8 cellular contexts compared by ENCODE assay signal in the genomic region with DNA sequence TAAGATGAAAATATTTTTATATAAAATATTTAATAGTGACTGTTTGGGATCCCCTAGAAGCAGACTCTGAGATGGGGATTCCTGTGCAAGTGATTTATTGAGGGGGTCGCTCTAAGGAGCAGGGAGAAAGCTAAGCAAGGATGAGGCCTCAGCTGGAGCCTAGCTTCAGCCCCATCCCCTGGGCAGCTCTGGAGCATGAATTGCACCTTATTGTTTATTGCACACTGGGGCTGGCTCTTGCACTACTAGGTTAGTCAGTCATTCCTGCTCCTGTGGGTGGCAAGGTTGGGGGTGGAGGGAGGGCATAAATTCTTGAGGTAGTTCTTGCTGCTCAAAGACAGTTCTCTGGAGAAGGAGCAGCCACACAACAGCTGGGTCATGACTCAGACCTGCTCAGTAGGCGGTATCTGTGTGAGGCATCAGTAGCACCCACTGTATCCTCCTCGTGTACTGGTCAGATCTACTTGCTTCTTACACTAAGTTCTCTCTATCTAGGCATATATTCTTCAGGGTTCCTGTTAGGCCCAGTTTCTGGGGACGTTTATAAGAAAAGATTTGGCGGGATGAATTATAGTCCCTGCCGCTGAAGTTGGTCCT. TPM values are rescaled to one million over a fixed set of nuclear protein-coding genes. Genes with fewer than 3 reads are reported as not detected.
DNase-seq lines count a peak whose midpoint lies in the region; ATAC-seq and TF ChIP-seq lines count a peak whose summit lies in the region.

No MANE protein-coding gene starts in this region.

- TF ChIP-seq CTCF in fibroblast of mammary gland (conservative IDR thresholded peaks at IDR 0.05; ENCODE audit: control insufficient read depth, insufficient read depth, low read depth, low read length) = no peak
- TF ChIP-seq CTCF in psoas muscle (IDR thresholded peaks at IDR 0.05) = no peak

- no peaks in the 10 kb centered on the region for H3K27me3 Mint-ChIP-seq in activated CD4-positive, alpha-beta T cell treated with anti-CD3 and anti-CD28 coated beads, Interleukin-2, amount 10 ng/mL, durations not matched to agents 7 days and 5 days

- peaks cover 47% of the 10 kb centered on the region for H3K4me1 Mint-ChIP-seq in activated CD4-positive, alpha-beta T cell treated with anti-CD3 and anti-CD28 coated beads, Interleukin-2, amount 10 ng/mL, durations not matched to agents 7 days and 5 days

- no peaks in the 10 kb centered on the region for H3K27me3 ChIP-seq in psoas muscle (ENCODE audit: insufficient read depth in 3 of 3, low read length in 2 of 3)

- 72 to 82% (median 77%) methylated on average over 6 of the region's 6 CpGs for WGBS in psoas muscle, 3 donors

- H3K4me3 ChIP-seq in fibroblast of mammary gland (ENCODE audit: control insufficient read depth, low read depth, low read length) (no peak overlapping the region), psoas muscle (no peak overlapping the region)

- no peaks in the 10 kb centered on the region for H3K4me1 ChIP-seq in psoas muscle

- no peak overlapping the region for H3K27ac ChIP-seq in psoas muscle

- H3K36me3 ChIP-seq in psoas muscle (ENCODE audit: insufficient read depth in 1 of 2, low read depth in 1 of 2) = no peaks in the 10 kb centered on the region

- H3K36me3 Mint-ChIP-seq in activated CD4-positive, alpha-beta T cell treated with anti-CD3 and anti-CD28 coated beads, Interleukin-2, amount 10 ng/mL, durations not matched to agents 7 days and 5 days (ENCODE audit: low read depth) = peaks cover 2% of the 10 kb centered on the region

- ATAC-seq in HG03442 (IDR thresholded peaks at IDR 0.05; ENCODE audit: unreplicated experiment) (peak; percentile 98), GM19455 (IDR thresholded peaks at IDR 0.05; ENCODE audit: unreplicated experiment) (no peak), psoas muscle (no peak)

- no peak overlapping the region for H3K4me3 Mint-ChIP-seq in activated CD4-positive, alpha-beta T cell treated with anti-CD3 and anti-CD28 coated beads, Interleukin-2, amount 10 ng/mL, durations not matched to agents 7 days and 5 days

- CTCF ChIA-PET in activated CD4-positive, alpha-beta T cell treated with anti-CD3 and anti-CD28 coated beads, Interleukin-2, amount 10 ng/mL, durations not matched to agents 7 days and 5 days (lab: Charles Lee) = interaction anchor here (0.9 to 2.0 kb wide), 6 partner anchors 8 to 28 kb away, joined by 3 to 6 read pairs (median 5); no protein-coding TSS in a partner anchor

- intact Hi-C loops in psoas muscle (cut with DNase I) = no loop called here

- no peak overlapping the region for H3K27ac Mint-ChIP-seq in activated CD4-positive, alpha-beta T cell treated with anti-CD3 and anti-CD28 coated beads, Interleukin-2, amount 10 ng/mL, durations not matched to agents 7 days and 5 days

- no peaks in the 10 kb centered on the region for H3K9me3 ChIP-seq in psoas muscle

- POLR2A ChIA-PET in activated CD4-positive, alpha-beta T cell treated with anti-CD3 and anti-CD28 coated beads, Interleukin-2, amount 10 ng/mL, durations not matched to agents 7 days and 5 days (lab: Charles Lee) = interaction anchor here (1.0 kb wide), 1 partner anchor 21 kb away, joined by 3 read pairs; no protein-coding TSS in a partner anchor

- DNase-seq in GM04504 (ENCODE audit: low read depth) = peak; percentile 60
- DNase-seq in activated CD4-positive, alpha-beta T cell treated with anti-CD3 and anti-CD28 coated beads, Interleukin-2, amount 10 ng/mL, durations not matched to agents 7 days and 5 days = peak; percentile 57
- DNase-seq in fibroblast of mammary gland (ENCODE audit: low read depth) = peak; percentile 96
- DNase-seq in stimulated activated CD8-positive, alpha-beta memory T cell treated with anti-CD3 and anti-CD28 coated beads, Interleukin-15, amount 100 ng/mL, for 48 hours (ENCODE audit: low read depth in 2 of 2) = peak; percentile 78 to 79
- no peak for DNase-seq in iPS-NIHi11 (ENCODE audit: low spot score)
- DNase-seq in psoas muscle = no peak

- peaks cover 13% of the 10 kb centered on the region for H3K9me3 Mint-ChIP-seq in activated CD4-positive, alpha-beta T cell treated with anti-CD3 and anti-CD28 coated beads, Interleukin-2, amount 10 ng/mL, durations not matched to agents 7 days and 5 days

RNA-seq across cellular contexts. Expression of a gene that starts 27.2 kb away (rescaled TPM):
- 10 to 100 TPM; 83.8 to 97.9 TPM for total RNA-seq in activated CD4-positive, alpha-beta T cell treated with anti-CD3 and anti-CD28 coated beads, Interleukin-2, amount 10 ng/mL, durations not matched to agents 7 days and 5 days
- total RNA-seq in psoas muscle = 10 to 100 TPM in 2 of 4 donors, 1 to 10 TPM in 2; 5.5 to 18.6 (median 9.2) TPM
- 10 to 100 TPM in 2 of 3 donors, 1 to 10 TPM in 1; 9.8 to 17.6 (median 10.3) TPM for polyA plus RNA-seq in psoas muscle

Comparison
In these comparisons a context has a peak if more than half of its experiments do, and no peak if none do; other contexts are left out.
1. DNase-seq: peak in GM04504 (single experiment), activated CD4-positive, alpha-beta T cell treated with anti-CD3 and anti-CD28 coated beads, Interleukin-2, amount 10 ng/mL, durations not matched to agents 7 days and 5 days (single experiment), fibroblast of mammary gland (single experiment) and stimulated activated CD8-positive, alpha-beta memory T cell treated with anti-CD3 and anti-CD28 coated beads, Interleukin-15, amount 100 ng/mL, for 48 hours (2 of 2); none in iPS-NIHi11 (single experiment) and psoas muscle (0 of 2).
2. RNA of a gene that starts 27.2 kb away (total RNA-seq): 83.8 to 97.9 TPM in activated CD4-positive, alpha-beta T cell treated with anti-CD3 and anti-CD28 coated beads, Interleukin-2, amount 10 ng/mL, durations not matched to agents 7 days and 5 days; 5.5 to 18.6 TPM in psoas muscle; every median in the first group is over 4 times any median in the second.